In the genomic region with DNA sequence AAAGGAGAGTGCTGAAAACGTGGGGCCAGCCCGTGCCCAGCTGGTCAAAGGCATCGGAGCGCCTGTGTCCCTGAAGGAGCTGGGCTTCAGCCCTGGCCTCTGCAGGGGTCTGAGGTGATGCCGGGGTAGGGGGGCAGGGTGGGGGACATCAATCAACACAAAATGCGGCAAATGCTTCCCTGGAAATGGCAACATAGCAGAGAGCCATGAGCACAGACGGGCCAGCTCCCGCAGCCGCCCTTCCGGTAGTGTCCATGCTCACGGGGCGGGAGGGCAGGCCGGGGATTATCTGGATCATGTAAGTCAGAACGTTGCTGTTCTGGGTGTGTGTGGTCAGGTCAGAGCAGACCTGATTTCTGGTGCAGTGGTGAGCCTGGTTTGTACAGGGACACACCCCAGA, we compare ENCODE assay signal across 2 cellular contexts.
TF ChIP-seq lines count a peak whose summit lies in the region.

No MANE protein-coding gene starts in this region.

TF ChIP-seq in HepG2, 621 proteins besides CTCF, POLR2A, EP300 and RAD21:
- no peak for TF ChIP-seq SIN3B (IDR thresholded peaks at IDR 0.05; ENCODE audit: low read length)
- TF ChIP-seq CCDC6 (CRISPR knock-in tag; IDR thresholded peaks at IDR 0.05): no peak
- TF ChIP-seq EZH2 (conservative IDR thresholded peaks at IDR 0.05; ENCODE audit: low read depth, low read length): 0 out of 2 replicates have a peak, but pooled peaks have one; percentile 56

TF ChIP-seq in HEK293T, 16 proteins besides CTCF, POLR2A, EP300 and RAD21:
- TF ChIP-seq NFRKB (IDR thresholded peaks at IDR 0.05) (no peak), TARDBP (IDR thresholded peaks at IDR 0.05) (no peak), LEF1 (IDR thresholded peaks at IDR 0.05; ENCODE audit: borderline replicate concordance) (no peak), ZNF384 (IDR thresholded peaks at IDR 0.05) (no peak), L3MBTL2 (conservative IDR thresholded peaks at IDR 0.05) (no peak), SP1 (IDR thresholded peaks at IDR 0.05) (no peak), FOXK2 (IDR thresholded peaks at IDR 0.05) (no peak), SUZ12 (IDR thresholded peaks at IDR 0.05) (no peak), HDGF (IDR thresholded peaks at IDR 0.05; ENCODE audit: borderline replicate concordance) (no peak), BHLHE40 (IDR thresholded peaks at IDR 0.05; ENCODE audit: borderline replicate concordance) (no peak), CTBP1 (IDR thresholded peaks at IDR 0.05; ENCODE audit: borderline replicate concordance) (no peak), FOXA1 (IDR thresholded peaks at IDR 0.05) (no peak), ELF4 (IDR thresholded peaks at IDR 0.05) (no peak)
- TF ChIP-seq, protein P1, sequence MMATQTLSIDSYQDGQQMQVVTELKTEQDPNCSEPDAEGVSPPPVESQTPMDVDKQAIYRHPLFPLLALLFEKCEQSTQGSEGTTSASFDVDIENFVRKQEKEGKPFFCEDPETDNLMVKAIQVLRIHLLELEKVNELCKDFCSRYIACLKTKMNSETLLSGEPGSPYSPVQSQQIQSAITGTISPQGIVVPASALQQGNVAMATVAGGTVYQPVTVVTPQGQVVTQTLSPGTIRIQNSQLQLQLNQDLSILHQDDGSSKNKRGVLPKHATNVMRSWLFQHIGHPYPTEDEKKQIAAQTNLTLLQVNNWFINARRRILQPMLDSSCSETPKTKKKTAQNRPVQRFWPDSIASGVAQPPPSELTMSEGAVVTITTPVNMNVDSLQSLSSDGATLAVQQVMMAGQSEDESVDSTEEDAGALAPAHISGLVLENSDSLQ (IDR thresholded peaks at IDR 0.05): no peak
TF ChIP-seq in HEK293T: peak in this region for 0.
